Comparison of ENCODE assay signal across 8 cellular contexts in the genomic region with DNA sequence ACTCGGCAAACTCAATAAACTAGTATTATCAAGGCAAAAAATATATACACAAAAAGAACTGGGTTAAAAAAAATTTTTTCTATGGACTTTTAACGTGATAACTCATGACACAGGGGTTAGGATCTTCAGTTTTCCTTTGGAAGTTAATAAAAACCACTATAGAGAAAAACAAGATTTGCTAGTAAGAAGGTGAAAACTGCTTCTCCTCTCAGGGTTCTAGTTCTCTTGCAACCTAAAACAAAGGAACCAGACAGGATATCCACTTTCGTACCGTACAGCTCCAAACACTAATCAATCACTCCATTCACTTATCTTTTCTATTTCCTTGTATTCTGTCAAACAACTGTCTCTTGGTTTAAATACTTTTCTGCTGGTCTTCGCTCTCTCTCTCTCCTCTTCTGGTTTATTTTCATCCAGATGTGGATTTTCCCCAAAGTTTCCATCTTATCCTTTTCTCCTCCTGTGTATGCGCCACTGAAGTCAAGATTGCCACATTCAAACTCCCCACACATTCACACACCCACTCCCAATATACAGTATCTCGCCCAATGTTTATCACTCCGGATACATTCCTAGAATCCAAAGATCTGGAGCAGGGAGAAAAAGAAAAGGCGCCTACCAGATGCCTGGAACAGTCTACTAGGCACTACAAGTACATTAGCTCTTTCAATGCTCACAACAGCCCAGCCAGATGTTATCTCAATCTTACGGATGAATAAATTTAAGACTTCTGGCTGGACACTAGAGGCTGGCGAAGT. TPM values are rescaled to one million over a fixed set of nuclear protein-coding genes. Genes with fewer than 3 reads are reported as not detected.
DNase-seq lines count a peak whose midpoint lies in the region; ATAC-seq, FAIRE-seq and TF ChIP-seq lines count a peak whose summit lies in the region.

No MANE protein-coding gene starts in this region.

- H3K27me3 ChIP-seq in esophagus (ENCODE audit: control insufficient read depth in 1 of 2, insufficient read depth in 2 of 2, low read length in 2 of 2): no peaks in the 10 kb centered on the region

- peak overlapping the region; percentile 98 to 100 for H3K27ac ChIP-seq in esophagus (ENCODE audit: low read depth in 2 of 2, low read length in 1 of 2)

- DNase-seq in activated naive CD4-positive, alpha-beta T cell treated with Interleukin-2 at 50 U/mL for 16 hours: no peak
- DNase-seq in RCC 7860 (ENCODE audit: low spot score): peak; percentile 23
- no peak for DNase-seq in omental fat pad (ENCODE audit: low spot score)
- DNase-seq in kidney glomerular epithelial cell (lab: John Stamatoyannopoulos, UW): no peak
- DNase-seq in T-helper 9 cell: no peak

- H3K36me3 ChIP-seq in esophagus (ENCODE audit: control insufficient read depth in 2 of 2, insufficient read depth in 2 of 2, low read length in 1 of 2): no peaks in the 10 kb centered on the region

- no peak for FAIRE-seq in RCC 7860 (lab: Jason Lieb, UNC)

- no peaks in the 10 kb centered on the region for H3K9me3 ChIP-seq in esophagus (ENCODE audit: control insufficient read depth in 2 of 2, insufficient read depth in 1 of 2, low read depth in 1 of 2, low read length in 1 of 2)

- H3K4me3 Mint-ChIP-seq in activated naive CD4-positive, alpha-beta T cell treated with anti-CD3 and anti-CD28 coated beads, Interleukin-2, amount 50 U/mL, for 24 hours: peak overlapping the region; percentile 99

- peak overlapping the region; percentile 67 to 87 for H3K4me3 ChIP-seq in esophagus (ENCODE audit: low read depth in 1 of 2, low read length in 2 of 2)

- no peak for TF ChIP-seq CTCF in omental fat pad (IDR thresholded peaks at IDR 0.05)

- peak; percentile 11 for ATAC-seq in omental fat pad (ENCODE audit: low FRiP score)
- ATAC-seq in GM18505 (IDR thresholded peaks at IDR 0.05; ENCODE audit: unreplicated experiment): no peak

- H3K36me3 Mint-ChIP-seq in activated naive CD4-positive, alpha-beta T cell treated with anti-CD3 and anti-CD28 coated beads, Interleukin-2, amount 50 U/mL, for 24 hours: peaks cover 16% of the 10 kb centered on the region

- no peak for TF ChIP-seq POLR2A in GM18505 (IDR thresholded peaks at IDR 0.05; ENCODE audit: borderline replicate concordance, extremely low read depth, insufficient read depth, insufficient read length)

- H3K4me1 ChIP-seq in esophagus (ENCODE audit: control insufficient read depth in 2 of 2, insufficient read depth in 2 of 2, low read length in 1 of 2): no peaks in the 10 kb centered on the region

- H3K9me3 Mint-ChIP-seq in activated naive CD4-positive, alpha-beta T cell treated with anti-CD3 and anti-CD28 coated beads, Interleukin-2, amount 50 U/mL, for 24 hours: no peaks in the 10 kb centered on the region

- peaks cover 35% of the 10 kb centered on the region for H3K4me1 Mint-ChIP-seq in activated naive CD4-positive, alpha-beta T cell treated with anti-CD3 and anti-CD28 coated beads, Interleukin-2, amount 50 U/mL, for 24 hours

- 18 to 19% methylated on average over 11 of the region's 11 CpGs for WGBS in esophagus, 2 donors

- peak overlapping the region; percentile 97 for H3K27ac Mint-ChIP-seq in activated naive CD4-positive, alpha-beta T cell treated with anti-CD3 and anti-CD28 coated beads, Interleukin-2, amount 50 U/mL, for 24 hours

- H3K27me3 Mint-ChIP-seq in activated naive CD4-positive, alpha-beta T cell treated with anti-CD3 and anti-CD28 coated beads, Interleukin-2, amount 50 U/mL, for 24 hours: no peaks in the 10 kb centered on the region

RNA-seq across cellular contexts. Expression of gene PRPF38B, which starts 0.8 kb away (rescaled TPM):
- 10 to 100 TPM; 19.2 to 31.2 TPM for polyA plus RNA-seq in esophagus
- 10 to 100 TPM; 17.6 to 41.6 (median 30.6) TPM for total RNA-seq in omental fat pad

RNA-seq across cellular contexts. Expression of gene FNDC7, which starts 21.4 kb away (rescaled TPM):
- polyA plus RNA-seq in esophagus: not detected
- not detected for total RNA-seq in omental fat pad

RNA-seq across cellular contexts. Expression of gene HENMT1, which starts 30.4 kb away (rescaled TPM):
- 1 to 10 TPM; 1.7 to 2.6 TPM for polyA plus RNA-seq in esophagus
- total RNA-seq in omental fat pad: 1 to 10 TPM; 2.8 to 4.9 (median 4.5) TPM

RNA-seq across cellular contexts. Expression of gene STXBP3, which starts 55.2 kb away (rescaled TPM):
- 10 to 100 TPM; 26.1 to 37.5 TPM for polyA plus RNA-seq in esophagus
- 100 to 1,000 TPM in 1 of 4 donors, 10 to 100 TPM in 3; 38.3 to 103 (median 52.8) TPM for total RNA-seq in omental fat pad
